8 cellular contexts compared by ENCODE assay signal in the genomic region with DNA sequence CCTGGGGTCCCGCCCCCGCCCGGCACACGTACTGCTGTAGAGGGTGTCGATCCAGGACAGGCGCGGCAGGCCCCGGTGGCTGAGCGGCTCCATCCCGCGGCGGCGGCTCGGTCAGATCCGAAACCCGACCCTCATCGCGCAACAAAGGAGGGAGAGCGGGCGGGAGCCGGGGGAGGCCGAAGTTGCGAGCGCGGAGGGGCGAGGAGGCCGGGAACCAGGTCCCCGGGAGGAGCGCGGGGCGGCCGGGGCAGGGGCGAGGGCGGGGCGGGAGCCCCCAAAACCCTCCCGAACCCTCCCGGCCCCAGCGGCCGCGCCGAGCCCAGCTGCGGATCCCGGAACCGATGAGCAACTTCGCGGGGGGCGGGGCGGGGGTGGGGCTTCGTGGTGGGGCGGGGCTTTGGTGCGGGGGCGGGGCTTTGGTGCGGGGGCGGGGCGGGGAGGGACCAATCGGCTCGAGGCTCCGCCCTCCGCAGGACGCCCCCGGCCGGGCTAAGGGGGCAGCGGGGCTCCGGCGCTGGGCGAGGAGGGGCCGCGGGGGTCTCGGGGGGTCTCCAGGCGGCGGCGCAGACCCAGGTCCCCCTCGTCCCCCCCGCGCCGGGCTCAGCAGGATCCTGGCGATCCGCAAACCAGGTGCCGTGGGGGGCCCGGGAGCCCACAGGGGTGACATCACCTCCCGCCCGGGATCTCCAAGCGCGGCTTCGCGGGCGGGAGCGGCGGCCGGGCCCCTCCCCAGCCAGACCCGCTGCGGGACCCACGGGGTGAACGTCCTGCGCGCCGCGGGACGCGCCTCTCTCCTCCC. TPM values are rescaled to one million over a fixed set of nuclear protein-coding genes. Genes with fewer than 3 reads are reported as not detected.
A peak's percentile ranks its signal among the peaks of the same experiment; 100 is the strongest.
DNase-seq lines count a peak whose midpoint lies in the region; ATAC-seq and TF ChIP-seq lines count a peak whose summit lies in the region.

ABR (minus strand) TSS at position 347 of the 799 bp plus-strand sequence; CDS start at position 93, 254 bp downstream.

- H3K4me1 Mint-ChIP-seq in naive B cell = peaks cover 36 to 70% (median 52%) of the 10 kb centered on the region in 3 donors

- peak within 1 kb of the TSS; percentile 28; the same call in 1 of the 2 replicates for H3K27ac ChIP-seq in C4-2B
- no peak within 1 kb of the TSS for H3K27ac ChIP-seq in KMS-11
- peak within 1 kb of the TSS; percentile 5 to 59 for H3K27ac ChIP-seq in esophagus (ENCODE audit: low read depth in 2 of 2, low read length in 1 of 2)

- H3K9me3 Mint-ChIP-seq in naive B cell = no peaks in the 10 kb centered on the region

- ATAC-seq in naive B cell (ENCODE audit: low read depth in 2 of 2) = peak in 1 of 2 donors; percentile 9
- no peak for ATAC-seq in HG03108 (IDR thresholded peaks at IDR 0.05; ENCODE audit: unreplicated experiment)

- TF ChIP-seq CTCF in C4-2B (conservative IDR thresholded peaks at IDR 0.05) (no peak), KMS-11 (conservative IDR thresholded peaks at IDR 0.05; ENCODE audit: low read depth, low read length) (no peak), subcutaneous adipose tissue (IDR thresholded peaks at IDR 0.05; ENCODE audit: low read depth) (no peak)

- peaks cover 0 to 20% (median 0%) of the 10 kb centered on the region in 3 donors for H3K27me3 Mint-ChIP-seq in naive B cell

- H3K9me3 ChIP-seq in esophagus (ENCODE audit: control insufficient read depth in 2 of 2, insufficient read depth in 1 of 2, low read depth in 1 of 2, low read length in 1 of 2) = no peaks in the 10 kb centered on the region

- H3K4me3 Mint-ChIP-seq in naive B cell = peak within 1 kb of the TSS; percentile 61 to 86 (median 81)

- H3K9ac ChIP-seq in KMS-11 = no peak within 1 kb of the TSS

- H3K4me2 ChIP-seq in KMS-11 = peak within 1 kb of the TSS; percentile 39; the same call in 1 of the 2 replicates

- peak within 1 kb of the TSS in 4 of 6 donors; percentile 73 to 90 (median 84) for H3K27ac Mint-ChIP-seq in naive B cell

- no peak within 1 kb of the TSS; the same call in 1 of the 2 replicates for H2AFZ ChIP-seq in KMS-11 (ENCODE audit: low read depth)

- H3K36me3 Mint-ChIP-seq in naive B cell = no peaks in the 10 kb centered on the region

- H4K20me1 ChIP-seq in KMS-11 (ENCODE audit: insufficient read depth) = no peaks in the 10 kb centered on the region

- peak; percentile 64 for DNase-seq in activated CD8-positive, alpha-beta memory T cell treated with anti-CD3 and anti-CD28 coated beads, Interleukin-2, amount 50 U/mL, for 4 hours
- DNase-seq in naive B cell (peak; percentile 52), NCI-H446 (lab: John Stamatoyannopoulos, UW) (no peak)

- no peak within 1 kb of the TSS for H3K4me3 ChIP-seq in KMS-11 (IDR thresholded peaks at IDR 0.05; ENCODE audit: insufficient read depth, low read depth, low read length)
- peak within 1 kb of the TSS; percentile 49 to 61 for H3K4me3 ChIP-seq in esophagus (ENCODE audit: low read depth in 1 of 2, low read length in 2 of 2)

- no peaks in the 10 kb centered on the region for H3K36me3 ChIP-seq in KMS-11 (ENCODE audit: insufficient read depth)
- H3K36me3 ChIP-seq in esophagus (ENCODE audit: control insufficient read depth in 2 of 2, insufficient read depth in 2 of 2, low read length in 1 of 2) = no peaks in the 10 kb centered on the region

- WGBS in esophagus, 2 donors = 2% methylated on average over 47 to 87 of the region's 100 CpGs

- peaks cover 17% of the 10 kb centered on the region for H3K27me3 ChIP-seq in KMS-11 (ENCODE audit: insufficient read depth, low read depth)
- no peaks in the 10 kb centered on the region for H3K27me3 ChIP-seq in esophagus (ENCODE audit: control insufficient read depth in 1 of 2, insufficient read depth in 2 of 2, low read length in 2 of 2)

- H3K79me2 ChIP-seq in KMS-11 (ENCODE audit: insufficient read depth, low read depth) = no peaks in the 10 kb centered on the region

- H3K4me1 ChIP-seq in KMS-11 (ENCODE audit: low read depth, poor library complexity, severe bottlenecking) = no peaks in the 10 kb centered on the region
- H3K4me1 ChIP-seq in esophagus (ENCODE audit: control insufficient read depth in 2 of 2, insufficient read depth in 2 of 2, low read length in 1 of 2) = peaks cover 4 to 6% of the 10 kb centered on the region in 2 donors

RNA-seq across cellular contexts. Expression of gene ABR, which starts in this region (rescaled TPM):
- polyA plus RNA-seq in esophagus (10 to 100 TPM; 48.6 to 57.7 TPM), naive B cell (ENCODE audit: low read depth in 6 of 6) (10 to 100 TPM in 5 of 6 donors, 1 to 10 TPM in 1; 4.3 to 47.2 (median 28.1) TPM)
- 10 to 100 TPM; 53.8 to 82.8 (median 70.8) TPM for total RNA-seq in subcutaneous adipose tissue

Comparison
In these comparisons a context has a peak if more than half of its experiments do, and no peak if none do; other contexts are left out.
1. DNase-seq: peak in activated CD8-positive, alpha-beta memory T cell treated with anti-CD3 and anti-CD28 coated beads, Interleukin-2, amount 50 U/mL, for 4 hours (single experiment) and naive B cell (single experiment); none in NCI-H446 (0 of 2).